ENCODE assay signal across 11 cellular contexts in the genomic region with DNA sequence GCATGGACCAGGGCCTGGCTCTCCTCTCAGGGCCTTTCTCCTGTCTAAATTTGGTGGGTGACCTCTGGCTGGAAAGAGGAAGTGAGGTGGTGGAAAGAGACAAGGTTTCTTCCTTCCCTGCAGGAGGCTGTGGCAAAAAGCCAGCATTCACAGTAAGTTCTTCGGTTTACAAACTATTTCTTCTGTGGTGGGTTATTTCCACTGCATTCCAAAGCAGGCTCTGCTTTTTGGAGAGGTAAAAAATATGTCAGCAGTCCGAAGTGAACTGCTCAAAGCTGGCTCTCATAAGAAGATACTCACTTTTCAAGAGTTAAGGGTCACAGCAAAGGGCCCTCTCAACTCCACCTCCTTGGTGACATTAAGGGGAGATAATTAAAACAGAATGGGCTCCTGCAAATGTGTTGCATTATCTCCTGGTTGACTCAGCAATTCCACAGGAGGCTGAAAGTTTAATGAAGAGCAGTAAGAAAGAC. TPM values are rescaled to one million over a fixed set of nuclear protein-coding genes. Genes with fewer than 3 reads are reported as not detected.
A peak's percentile ranks its signal among the peaks of the same experiment; 100 is the strongest.
DNase-seq lines count a peak whose midpoint lies in the region; ATAC-seq and TF ChIP-seq lines count a peak whose summit lies in the region.
"Had no signal": no experiment of that assay in that cellular context is flagged by ENCODE, and none has a peak within 500 bp of the region (broad histone marks: within the 10 kb centered on the region; RNA-seq: fewer than 3 reads in every experiment).

No MANE protein-coding gene starts in this region.

- no peaks in the 10 kb centered on the region for H3K27me3 ChIP-seq in CD8-positive, alpha-beta memory T cell (ENCODE audit: insufficient read depth, low read length, poor library complexity, severe bottlenecking)
- H3K27me3 ChIP-seq in HUES48 (ENCODE audit: control insufficient read depth, insufficient read depth, low read length), result no peaks in the 10 kb centered on the region
- H3K27me3 ChIP-seq in esophagus muscularis mucosa, result no peaks in the 10 kb centered on the region

- POLR2A ChIA-PET in CD8-positive, alpha-beta memory T cell (lab: Charles Lee), result no interaction called here
- POLR2A ChIA-PET in activated CD4-positive, alpha-beta T cell treated with anti-CD3 and anti-CD28 coated beads for 36 hours (lab: Charles Lee), result no interaction called here

- CTCF ChIA-PET in CD8-positive, alpha-beta memory T cell (lab: Charles Lee), result no interaction called here
- CTCF ChIA-PET in activated CD4-positive, alpha-beta T cell treated with anti-CD3 and anti-CD28 coated beads for 36 hours (lab: Charles Lee), result no interaction called here

- intact Hi-C loops in esophagus muscularis mucosa (cut with DNase I), result no loop called here
- intact Hi-C loops in activated CD4-positive, alpha-beta T cell treated with anti-CD3 and anti-CD28 coated beads for 36 hours (cut with DNase I, micrococcal nuclease), result no loop called here

- WGBS in mesodermal cell (ENCODE audit: insufficient coverage in 2 of 2), 2 experiments, result 18% methylated on average over 2 of the region's 2 CpGs; no CpG with 5 or more reads in 1 of the 2 experiments
- WGBS in esophagus muscularis mucosa, result 34% methylated on average over 2 of the region's 2 CpGs

- no peak for DNase-seq in CD8-positive, alpha-beta memory T cell
- DNase-seq in astrocyte of the spinal cord (ENCODE audit: low read depth, low spot score), result peak; percentile 80
- no peak for DNase-seq in foreskin melanocyte
- DNase-seq in GOT3 (lab: John Stamatoyannopoulos, UW), result no peak
- DNase-seq in esophagus muscularis mucosa (ENCODE audit: extremely low spot score), result no peak
- no peak for DNase-seq in activated CD4-positive, alpha-beta T cell treated with anti-CD3 and anti-CD28 coated beads for 36 hours
- DNase-seq: DMS79, NCI-H526 treated with DMSO at 0.1 percent for 48 hours had no signal

- H3K36me3 ChIP-seq in CD8-positive, alpha-beta memory T cell (ENCODE audit: insufficient read depth, low read length), result no peaks in the 10 kb centered on the region
- H3K36me3 ChIP-seq in HUES48 (ENCODE audit: control insufficient read depth, insufficient read depth, low read length) (no peaks in the 10 kb centered on the region), mesodermal cell (ENCODE audit: control insufficient read depth, insufficient read depth, low read length) (no peaks in the 10 kb centered on the region), esophagus muscularis mucosa (no peaks in the 10 kb centered on the region)

- no peaks in the 10 kb centered on the region for H3K9me3 Mint-ChIP-seq in CD8-positive, alpha-beta memory T cell
- H3K9me3 Mint-ChIP-seq in activated CD4-positive, alpha-beta T cell treated with anti-CD3 and anti-CD28 coated beads for 36 hours (ENCODE audit: low read depth), result no peaks in the 10 kb centered on the region
- H3K9me3 Mint-ChIP-seq: brain had no signal

- H3K27ac ChIP-seq in CD8-positive, alpha-beta memory T cell (ENCODE audit: low read depth, low read length), result peak overlapping the region; percentile 30
- H3K27ac ChIP-seq in HUES48 (ENCODE audit: low read depth, low read length) (peak overlapping the region; percentile 16), mesodermal cell (ENCODE audit: low read depth, low read length, severe bottlenecking) (peak overlapping the region; percentile 71), esophagus muscularis mucosa (replicated peaks in 1 of 4) (no peak overlapping the region)

- peaks cover 0 to 7% (median 0%) of the 10 kb centered on the region in 3 donors for H3K36me3 Mint-ChIP-seq in CD8-positive, alpha-beta memory T cell
- H3K36me3 Mint-ChIP-seq in activated CD4-positive, alpha-beta T cell treated with anti-CD3 and anti-CD28 coated beads for 36 hours (ENCODE audit: low read depth), result no peaks in the 10 kb centered on the region
- H3K36me3 Mint-ChIP-seq: brain had no signal

- TF ChIP-seq CTCF in astrocyte of the spinal cord (IDR thresholded peaks at IDR 0.05; ENCODE audit: low read depth, low read length) (no peak), esophagus muscularis mucosa (IDR thresholded peaks at IDR 0.05) (no peak)

- TF ChIP-seq POLR2A in esophagus muscularis mucosa (IDR thresholded peaks at IDR 0.05; ENCODE audit: low read depth), result no peak

- in situ Hi-C loops in astrocyte of the spinal cord (cut with HindIII; ENCODE audit: low sequenced_read_pairs), result no loop called here

- H3K27ac Mint-ChIP-seq in CD8-positive, alpha-beta memory T cell, result peak overlapping the region in 1 of 8 donors; percentile 23
- no peak overlapping the region for H3K27ac Mint-ChIP-seq in activated CD4-positive, alpha-beta T cell treated with anti-CD3 and anti-CD28 coated beads for 36 hours
- H3K27ac Mint-ChIP-seq: brain had no signal

- H3K27me3 Mint-ChIP-seq in CD8-positive, alpha-beta memory T cell, result no peaks in the 10 kb centered on the region
- no peaks in the 10 kb centered on the region for H3K27me3 Mint-ChIP-seq in activated CD4-positive, alpha-beta T cell treated with anti-CD3 and anti-CD28 coated beads for 36 hours
- H3K27me3 Mint-ChIP-seq: brain had no signal

- TF ChIP-seq EP300 in esophagus muscularis mucosa (IDR thresholded peaks at IDR 0.05), result no peak

- H3K4me3 ChIP-seq in CD8-positive, alpha-beta memory T cell (ENCODE audit: low read length), result no peak overlapping the region
- H3K4me3 ChIP-seq in HUES48 (ENCODE audit: low read depth, low read length), result no peak overlapping the region
- no peak overlapping the region for H3K4me3 ChIP-seq in astrocyte of the spinal cord (ENCODE audit: low read depth, low read length)
- no peak overlapping the region for H3K4me3 ChIP-seq in mesodermal cell (ENCODE audit: extremely low read depth, insufficient read depth, low read length, poor library complexity, severe bottlenecking)
- H3K4me3 ChIP-seq in esophagus muscularis mucosa, result no peak overlapping the region

- no peak overlapping the region for H3K9ac ChIP-seq in HUES48 (ENCODE audit: low read depth, low read length)

- peaks cover 0 to 10% (median 7%) of the 10 kb centered on the region in 3 donors for H3K4me1 Mint-ChIP-seq in CD8-positive, alpha-beta memory T cell
- no peaks in the 10 kb centered on the region for H3K4me1 Mint-ChIP-seq in activated CD4-positive, alpha-beta T cell treated with anti-CD3 and anti-CD28 coated beads for 36 hours

- H3K4me1 ChIP-seq in CD8-positive, alpha-beta memory T cell (ENCODE audit: insufficient read depth, low read length), result no peaks in the 10 kb centered on the region
- H3K4me1 ChIP-seq in HUES48 (ENCODE audit: control insufficient read depth, insufficient read depth, low read length) (peaks cover 16% of the 10 kb centered on the region; the same call in 1 of the 2 replicates), mesodermal cell (ENCODE audit: control insufficient read depth, insufficient read depth, low read length, poor library complexity, severe bottlenecking) (peaks cover 10% of the 10 kb centered on the region), esophagus muscularis mucosa (peaks cover 0 to 4% (median 0%) of the 10 kb centered on the region in 4 donors)

- H3K9me3 ChIP-seq in CD8-positive, alpha-beta memory T cell (ENCODE audit: low read length), result no peaks in the 10 kb centered on the region
- H3K9me3 ChIP-seq in HUES48 (ENCODE audit: control insufficient read depth, insufficient read depth, low read length) (no peaks in the 10 kb centered on the region), mesodermal cell (ENCODE audit: control insufficient read depth, low read length) (no peaks in the 10 kb centered on the region), esophagus muscularis mucosa (no peaks in the 10 kb centered on the region)

- no peak overlapping the region for H3K4me3 Mint-ChIP-seq in CD8-positive, alpha-beta memory T cell
- no peak overlapping the region for H3K4me3 Mint-ChIP-seq in activated CD4-positive, alpha-beta T cell treated with anti-CD3 and anti-CD28 coated beads for 36 hours
- H3K4me3 Mint-ChIP-seq: brain had no signal

- ATAC-seq in activated CD4-positive, alpha-beta T cell treated with anti-CD3 and anti-CD28 coated beads for 36 hours, result no peak

RNA-seq across cellular contexts. Expression of gene POC1B, which starts 48.9 kb away (rescaled TPM):
- 10 to 100 TPM; 21.8 to 22.6 TPM for total RNA-seq in CD8-positive, alpha-beta memory T cell
- 38.9 TPM for polyA plus RNA-seq in CD8-positive, alpha-beta memory T cell
- 38.1 TPM for polyA plus RNA-seq in mesodermal cell (2013, experiment 1 of 2)
- polyA plus RNA-seq in mesodermal cell (2013, experiment 2 of 2), result 37.1 TPM
- total RNA-seq in esophagus muscularis mucosa, result 10 to 100 TPM; 19.6 to 22.4 (median 20.0) TPM
- total RNA-seq in activated CD4-positive, alpha-beta T cell treated with anti-CD3 and anti-CD28 coated beads for 36 hours, result 10 to 100 TPM; 31.1 to 47.5 TPM

RNA-seq across cellular contexts. Expression of gene GALNT4, which starts 50.2 kb away (rescaled TPM):
- total RNA-seq in CD8-positive, alpha-beta memory T cell, result 1 to 10 TPM; 5.8 to 6.5 TPM
- 5.3 TPM for polyA plus RNA-seq in CD8-positive, alpha-beta memory T cell
- polyA plus RNA-seq in mesodermal cell (2013, experiment 1 of 2), result 4.2 TPM
- 5.3 TPM for polyA plus RNA-seq in mesodermal cell (2013, experiment 2 of 2)
- total RNA-seq in esophagus muscularis mucosa, result 1 to 10 TPM; 5.0 to 6.2 (median 5.4) TPM
- total RNA-seq in activated CD4-positive, alpha-beta T cell treated with anti-CD3 and anti-CD28 coated beads for 36 hours, result 1 to 10 TPM; 3.0 to 4.6 TPM

Comparison
In these comparisons a context has a peak if more than half of its experiments do, and no peak if none do; other contexts are left out.
1. H3K27ac ChIP-seq: peak in CD8-positive, alpha-beta memory T cell (single experiment), HUES48 (single experiment) and mesodermal cell (single experiment); none in esophagus muscularis mucosa (0 of 4).